21 cellular contexts compared by ENCODE assay signal in genomic region chr11:78205691-78206090, GRCh38. TPM values are rescaled to one million over a fixed set of nuclear protein-coding genes. Genes with fewer than 3 reads are reported as not detected.
DNase-seq lines count a peak whose midpoint lies in the region; ATAC-seq and TF ChIP-seq lines count a peak whose summit lies in the region.
"Had no signal": no experiment of that assay in that cellular context is flagged by ENCODE, and none has a peak within 500 bp of the region (broad histone marks: within the 10 kb centered on the region; RNA-seq: fewer than 3 reads in every experiment).

No MANE protein-coding gene starts in this region.

- peaks cover 50% of the 10 kb centered on the region for H3K79me1 ChIP-seq in mesenchymal stem cell (replicated peaks; ENCODE audit: low read length, poor library complexity, severe bottlenecking)

- no peak overlapping the region for H2BK12ac ChIP-seq in mesenchymal stem cell (ENCODE audit: low read length in 2 of 2)

- no peak overlapping the region for H2AFZ ChIP-seq in mesenchymal stem cell (ENCODE audit: low read depth, low read length)

- peaks cover 41% of the 10 kb centered on the region for H3K4me1 Mint-ChIP-seq in activated T-cell treated with anti-CD3 and anti-CD28 coated beads, Interleukin-2, amount 50 U/mL, for 72 hours (ENCODE audit: low read depth)
- peaks cover 23% of the 10 kb centered on the region in 2 donors for H3K4me1 Mint-ChIP-seq in natural killer cell treated with Interleukin-12 subunit alpha and Interleukin-12 subunit beta and Interleukin-15 and Interleukin-18, amount 100 ng/mL, for 72 hours (ENCODE audit: low read depth in 2 of 2)
- H3K4me1 Mint-ChIP-seq in natural killer cell = peaks cover 16 to 19% of the 10 kb centered on the region in 2 donors

- peaks cover 2% of the 10 kb centered on the region for H3K4me1 ChIP-seq in mesenchymal stem cell (ENCODE audit: control insufficient read depth, insufficient read depth, low read depth, low read length)
- H3K4me1 ChIP-seq in thyroid gland = no peaks in the 10 kb centered on the region
- H3K4me1 ChIP-seq: A549 had no signal

- no peak overlapping the region for H3K4me3 ChIP-seq in mesenchymal stem cell (ENCODE audit: insufficient read depth in 1 of 2, low read depth in 1 of 2, low read length in 2 of 2)
- H3K4me3 ChIP-seq in thyroid gland (replicated peaks in 1 of 3) = no peak overlapping the region
- H3K4me3 ChIP-seq: A549 had no signal

- no peak overlapping the region for H2BK15ac ChIP-seq in mesenchymal stem cell (ENCODE audit: low read depth, poor library complexity, severe bottlenecking)

- H3K9me3 ChIP-seq in mesenchymal stem cell (ENCODE audit: control insufficient read depth, low read length) (no peaks in the 10 kb centered on the region), thyroid gland (no peaks in the 10 kb centered on the region)
- H3K9me3 ChIP-seq: A549 had no signal

- H3K23ac ChIP-seq in mesenchymal stem cell (ENCODE audit: low read length in 2 of 2) = peak overlapping the region in 1 of 2 experiments; percentile 88

- H3K27me3 ChIP-seq in mesenchymal stem cell (ENCODE audit: control insufficient read depth in 1 of 2, insufficient read depth in 1 of 2, low read length in 2 of 2) (no peaks in the 10 kb centered on the region), thyroid gland (no peaks in the 10 kb centered on the region)

- H3K36me3 ChIP-seq in mesenchymal stem cell (ENCODE audit: control insufficient read depth in 1 of 2, insufficient read depth in 2 of 2, low read depth in 1 of 2, low read length in 2 of 2) (peaks cover 68 to 83% of the 10 kb centered on the region in 2 experiments), thyroid gland (peaks cover 10 to 27% of the 10 kb centered on the region in 2 donors)

- H4K8ac ChIP-seq in mesenchymal stem cell (ENCODE audit: low read length) = peak overlapping the region; percentile 33

- no peak for TF ChIP-seq POLR2A in thyroid gland (IDR thresholded peaks at IDR 0.05)

- H3K9me3 Mint-ChIP-seq in activated T-cell treated with anti-CD3 and anti-CD28 coated beads, Interleukin-2, amount 50 U/mL, for 72 hours = no peaks in the 10 kb centered on the region
- no peaks in the 10 kb centered on the region for H3K9me3 Mint-ChIP-seq in natural killer cell treated with Interleukin-12 subunit alpha and Interleukin-12 subunit beta and Interleukin-15 and Interleukin-18, amount 100 ng/mL, for 72 hours
- no peaks in the 10 kb centered on the region for H3K9me3 Mint-ChIP-seq in natural killer cell
- H3K9me3 Mint-ChIP-seq: CD4-positive, alpha-beta memory T cell; HFFc6 had no signal

- ATAC-seq in activated T-cell treated with anti-CD3 and anti-CD28 coated beads, Interleukin-2, amount 50 U/mL, for 72 hours (replicated peaks in 1 of 2) = no peak
- ATAC-seq in natural killer cell treated with Interleukin-12 subunit alpha and Interleukin-12 subunit beta and Interleukin-15 and Interleukin-18, amount 100 ng/mL, for 72 hours = no peak
- ATAC-seq in natural killer cell = no peak
- ATAC-seq: A549, HCT116 had no signal

- H3K9ac ChIP-seq in mesenchymal stem cell (ENCODE audit: low read length) = no peak overlapping the region

- no peak overlapping the region for H3K4me2 ChIP-seq in mesenchymal stem cell (ENCODE audit: low read length, poor library complexity, severe bottlenecking)
- H3K4me2 ChIP-seq: A549 had no signal

- H3K27ac Mint-ChIP-seq in activated T-cell treated with anti-CD3 and anti-CD28 coated beads, Interleukin-2, amount 50 U/mL, for 72 hours = peak overlapping the region; percentile 75
- H3K27ac Mint-ChIP-seq in natural killer cell treated with Interleukin-12 subunit alpha and Interleukin-12 subunit beta and Interleukin-15 and Interleukin-18, amount 100 ng/mL, for 72 hours = no peak overlapping the region
- no peak overlapping the region for H3K27ac Mint-ChIP-seq in natural killer cell
- H3K27ac Mint-ChIP-seq: HFFc6 had no signal

- intact Hi-C loops in natural killer cell (cut with micrococcal nuclease) (no loop called here), thyroid gland (cut with DNase I) (no loop called here)

- no peak for DNase-seq in activated T-cell treated with anti-CD3 and anti-CD28 coated beads, Interleukin-2, amount 50 U/mL, for 72 hours
- no peak for DNase-seq in activated T-cell treated with anti-CD3 and anti-CD28 coated beads for 4 hours
- DNase-seq in natural killer cell treated with Interleukin-12 subunit alpha and Interleukin-12 subunit beta and Interleukin-15 and Interleukin-18, amount 100 ng/mL, for 72 hours (ENCODE audit: low spot score) = peak; percentile 37
- DNase-seq in natural killer cell = no peak
- no peak for DNase-seq in mesenchymal stem cell
- DNase-seq in NOMO-1 treated with dmso at 0.1 percent for 144 hours (lab: John Stamatoyannopoulos, UW; ENCODE audit: unreplicated experiment) = no peak
- no peak for DNase-seq in thyroid gland
- DNase-seq in HuH-7 (ENCODE audit: low spot score) = no peak
- DNase-seq: AML-193; CD4-positive, alpha-beta memory T cell; DMS153; DMS79; GDM1; GOT3; H7; HFFc6 had no signal

- WGBS in mesenchymal stem cell = 97% methylated on average over 7 of the region's 7 CpGs
- 80 to 86% methylated on average over 7 of the region's 7 CpGs for WGBS in thyroid gland, 2 donors

- H3K4ac ChIP-seq in mesenchymal stem cell (ENCODE audit: low read depth in 1 of 2, low read length in 2 of 2) = no peak overlapping the region

- H3K18ac ChIP-seq in mesenchymal stem cell (ENCODE audit: low read depth in 1 of 2, low read length in 2 of 2) = no peak overlapping the region

- peaks cover 4 to 6% of the 10 kb centered on the region in 2 donors for H3K36me3 Mint-ChIP-seq in activated T-cell treated with anti-CD3 and anti-CD28 coated beads, Interleukin-2, amount 50 U/mL, for 72 hours (ENCODE audit: insufficient read depth in 2 of 2)
- no peaks in the 10 kb centered on the region for H3K36me3 Mint-ChIP-seq in natural killer cell treated with Interleukin-12 subunit alpha and Interleukin-12 subunit beta and Interleukin-15 and Interleukin-18, amount 100 ng/mL, for 72 hours
- no peaks in the 10 kb centered on the region for H3K36me3 Mint-ChIP-seq in natural killer cell

- no peak overlapping the region for H3K4me3 Mint-ChIP-seq in activated T-cell treated with anti-CD3 and anti-CD28 coated beads, Interleukin-2, amount 50 U/mL, for 72 hours
- no peak overlapping the region for H3K4me3 Mint-ChIP-seq in natural killer cell treated with Interleukin-12 subunit alpha and Interleukin-12 subunit beta and Interleukin-15 and Interleukin-18, amount 100 ng/mL, for 72 hours
- no peak overlapping the region for H3K4me3 Mint-ChIP-seq in natural killer cell
- H3K4me3 Mint-ChIP-seq: CD4-positive, alpha-beta memory T cell; HFFc6 had no signal

- TF ChIP-seq CTCF in natural killer cell (IDR thresholded peaks at IDR 0.05) = no peak
- TF ChIP-seq CTCF in thyroid gland (IDR thresholded peaks at IDR 0.05) = no peak

- H3K27ac ChIP-seq in mesenchymal stem cell (ENCODE audit: low read length, poor library complexity, severe bottlenecking) (no peak overlapping the region), thyroid gland (no peak overlapping the region)
- H3K27ac ChIP-seq: 22Rv1, A549, C4-2B, HL-60 had no signal

- H2BK120ac ChIP-seq in mesenchymal stem cell (ENCODE audit: low read depth, low read length) = no peak overlapping the region

- no peak overlapping the region for H2AK5ac ChIP-seq in mesenchymal stem cell (ENCODE audit: low read length, severe bottlenecking)

- no peak overlapping the region for H2BK5ac ChIP-seq in mesenchymal stem cell (ENCODE audit: low read depth, low read length, poor library complexity, severe bottlenecking)

- no peak overlapping the region for H3K14ac ChIP-seq in mesenchymal stem cell (ENCODE audit: low read length in 2 of 2)

- H3K27me3 Mint-ChIP-seq in activated T-cell treated with anti-CD3 and anti-CD28 coated beads, Interleukin-2, amount 50 U/mL, for 72 hours (ENCODE audit: low read depth) = no peaks in the 10 kb centered on the region
- no peaks in the 10 kb centered on the region for H3K27me3 Mint-ChIP-seq in natural killer cell treated with Interleukin-12 subunit alpha and Interleukin-12 subunit beta and Interleukin-15 and Interleukin-18, amount 100 ng/mL, for 72 hours
- no peaks in the 10 kb centered on the region for H3K27me3 Mint-ChIP-seq in natural killer cell (ENCODE audit: low read depth in 2 of 2)
- H3K27me3 Mint-ChIP-seq: CD4-positive, alpha-beta memory T cell had no signal

- H4K91ac ChIP-seq in mesenchymal stem cell (ENCODE audit: low read length) = no peak overlapping the region

RNA-seq across cellular contexts. Expression of gene USP35, which starts 17.0 kb away (rescaled TPM):
- total RNA-seq in activated T-cell treated with anti-CD3 and anti-CD28 coated beads, Interleukin-2, amount 50 U/mL, for 72 hours = 10 to 100 TPM; 17.3 to 18.9 TPM
- 1 to 10 TPM; 7.2 to 7.9 TPM for total RNA-seq in natural killer cell treated with Interleukin-12 subunit alpha and Interleukin-12 subunit beta and Interleukin-15 and Interleukin-18, amount 100 ng/mL, for 72 hours
- total RNA-seq in natural killer cell = 1 to 10 TPM; 6.1 to 8.5 (median 8.1) TPM
- 7.1 TPM for polyA plus RNA-seq in mesenchymal stem cell (2013, experiment 1 of 2)
- polyA plus RNA-seq in mesenchymal stem cell (2013, experiment 2 of 2) = 6.9 TPM
- total RNA-seq in thyroid gland = 10 to 100 TPM; 13.5 to 18.1 (median 14.3) TPM

RNA-seq across cellular contexts. Expression of gene KCTD21, which starts 17.3 kb away (rescaled TPM):
- total RNA-seq in activated T-cell treated with anti-CD3 and anti-CD28 coated beads, Interleukin-2, amount 50 U/mL, for 72 hours = 10 to 100 TPM; 22.4 to 31.8 TPM
- total RNA-seq in natural killer cell treated with Interleukin-12 subunit alpha and Interleukin-12 subunit beta and Interleukin-15 and Interleukin-18, amount 100 ng/mL, for 72 hours = 1 to 10 TPM; 3.6 to 9.4 TPM
- total RNA-seq in natural killer cell (1 to 10 TPM; 1.7 to 2.7 (median 2.2) TPM), thyroid gland (10 to 100 TPM; 16.6 to 23.4 (median 17.0) TPM)
- 11.7 TPM for polyA plus RNA-seq in mesenchymal stem cell (2013, experiment 1 of 2)
- 12.2 TPM for polyA plus RNA-seq in mesenchymal stem cell (2013, experiment 2 of 2)
